1 cellular context compared by ENCODE assay signal in the genomic region with DNA sequence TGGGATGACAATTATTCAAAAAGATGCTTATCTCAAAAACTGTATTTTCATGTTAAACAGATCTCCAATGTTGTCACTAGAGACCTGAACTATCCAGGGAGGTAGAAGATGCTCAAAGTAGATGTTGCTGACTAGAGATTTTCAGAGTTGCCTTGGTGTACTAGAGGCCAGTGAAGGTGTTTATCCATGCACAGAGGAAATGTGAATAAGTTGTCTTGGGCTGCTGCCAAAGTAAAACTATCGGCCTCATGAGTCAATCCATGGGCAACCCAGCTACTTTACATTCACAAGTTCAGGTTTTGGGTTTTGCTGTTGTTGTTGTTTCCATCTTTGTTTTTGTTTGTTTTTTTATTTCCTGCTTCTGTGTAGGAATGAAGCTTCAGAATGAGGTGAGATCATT.
TF ChIP-seq lines count a peak whose summit lies in the region.

No MANE protein-coding gene starts in this region.

TF ChIP-seq in IMR-90, 13 proteins besides CTCF, POLR2A, EP300 and RAD21 (continued from another document):
- TF ChIP-seq, protein P1, sequence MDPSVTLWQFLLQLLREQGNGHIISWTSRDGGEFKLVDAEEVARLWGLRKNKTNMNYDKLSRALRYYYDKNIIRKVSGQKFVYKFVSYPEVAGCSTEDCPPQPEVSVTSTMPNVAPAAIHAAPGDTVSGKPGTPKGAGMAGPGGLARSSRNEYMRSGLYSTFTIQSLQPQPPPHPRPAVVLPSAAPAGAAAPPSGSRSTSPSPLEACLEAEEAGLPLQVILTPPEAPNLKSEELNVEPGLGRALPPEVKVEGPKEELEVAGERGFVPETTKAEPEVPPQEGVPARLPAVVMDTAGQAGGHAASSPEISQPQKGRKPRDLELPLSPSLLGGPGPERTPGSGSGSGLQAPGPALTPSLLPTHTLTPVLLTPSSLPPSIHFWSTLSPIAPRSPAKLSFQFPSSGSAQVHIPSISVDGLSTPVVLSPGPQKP (IDR thresholded peaks at IDR 0.05; ENCODE audit: borderline replicate concordance, low read depth, low read length) = no peak
- TF ChIP-seq NFE2L2 (IDR thresholded peaks at IDR 0.05; ENCODE audit: low read depth, low read length) = no peak
- no peak for TF ChIP-seq MXI1 (IDR thresholded peaks at IDR 0.05; ENCODE audit: borderline replicate concordance, low read depth, low read length)
- TF ChIP-seq CHD1 (IDR thresholded peaks at IDR 0.05; ENCODE audit: low read depth, low read length) = no peak
- no peak for TF ChIP-seq MAZ (IDR thresholded peaks at IDR 0.05; ENCODE audit: borderline replicate concordance, low read depth, low read length)
- TF ChIP-seq RCOR1 (IDR thresholded peaks at IDR 0.05; ENCODE audit: insufficient replicate concordance, low read length) = no peak
- TF ChIP-seq FOS (IDR thresholded peaks at IDR 0.05; ENCODE audit: low read depth, low read length) = no peak
- TF ChIP-seq SMC3 (IDR thresholded peaks at IDR 0.05; ENCODE audit: low read depth, low read length) = no peak
- TF ChIP-seq BHLHE40 (IDR thresholded peaks at IDR 0.05; ENCODE audit: low read depth, low read length) = no peak
